In the genomic region with DNA sequence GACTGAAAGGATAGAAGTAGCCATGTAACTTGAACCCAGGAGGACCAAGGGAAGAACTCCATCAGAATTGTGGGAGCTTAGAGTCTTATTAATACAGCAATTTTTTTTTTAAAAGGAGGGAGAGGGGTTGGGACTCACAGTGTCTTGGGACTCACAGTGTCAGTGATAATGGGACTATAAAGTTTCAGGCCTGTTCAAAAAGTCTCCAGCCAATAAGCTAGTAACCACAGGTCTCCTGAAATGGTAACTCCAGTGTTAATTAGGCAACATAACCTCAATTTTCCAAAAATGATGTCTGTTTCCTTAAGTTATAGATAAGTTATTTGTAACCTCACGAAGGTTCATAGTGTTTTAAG, we compare ENCODE assay signal across 15 cellular contexts. TPM values are rescaled to one million over a fixed set of nuclear protein-coding genes. Genes with fewer than 3 reads are reported as not detected.
DNase-seq lines count a peak whose midpoint lies in the region; ATAC-seq and TF ChIP-seq lines count a peak whose summit lies in the region.
"Had no signal": no experiment of that assay in that cellular context is flagged by ENCODE, and none has a peak within 500 bp of the region (broad histone marks: within the 10 kb centered on the region; RNA-seq: fewer than 3 reads in every experiment).

No MANE protein-coding gene starts in this region.

- H3K27ac Mint-ChIP-seq in natural killer cell (no peak overlapping the region), neural crest cell (ENCODE audit: unreplicated experiment) (no peak overlapping the region)
- H3K27ac Mint-ChIP-seq in natural killer cell treated with Interleukin-12 subunit alpha and Interleukin-12 subunit beta and Interleukin-15 and Interleukin-18, amount 100 ng/mL, for 72 hours = no peak overlapping the region

- intact Hi-C loops in natural killer cell (cut with micrococcal nuclease) (no loop called here), vagina (cut with DNase I) (loop anchor here (5.0 kb wide), 1 partner anchor 488 kb away; no protein-coding TSS in a partner anchor)

- H3K4me3 ChIP-seq in vagina = no peak overlapping the region
- H3K4me3 ChIP-seq in H7 (ENCODE audit: insufficient read depth, low read depth, low read length) = no peak overlapping the region
- H3K4me3 ChIP-seq: SJCRH30 had no signal

- peaks cover 33% of the 10 kb centered on the region in 2 donors for H3K4me1 Mint-ChIP-seq in natural killer cell
- peaks cover 27 to 29% of the 10 kb centered on the region in 2 donors for H3K4me1 Mint-ChIP-seq in natural killer cell treated with Interleukin-12 subunit alpha and Interleukin-12 subunit beta and Interleukin-15 and Interleukin-18, amount 100 ng/mL, for 72 hours (ENCODE audit: low read depth in 2 of 2)
- H3K4me1 Mint-ChIP-seq in neural crest cell = peaks cover 28% of the 10 kb centered on the region

- no peak for DNase-seq in natural killer cell
- no peak for DNase-seq in natural killer cell treated with Interleukin-12 subunit alpha and Interleukin-12 subunit beta and Interleukin-15 and Interleukin-18, amount 100 ng/mL, for 72 hours (ENCODE audit: low spot score)
- no peak for DNase-seq in neural crest cell (ENCODE audit: low read depth, low spot score)
- no peak for DNase-seq in vagina (ENCODE audit: extremely low spot score in 2 of 2)
- no peak for DNase-seq in H7
- DNase-seq: activated CD4-positive, CD25-positive, alpha-beta regulatory T cell treated with anti-CD3 and anti-CD28 coated beads, Interleukin-2, amount 50 U/mL, for 72 hours; activated T-cell treated with anti-CD3 and anti-CD28 coated beads, Interleukin-2, amount 50 U/mL, for 4 hours; AML-193; naive thymus-derived CD8-positive, alpha-beta T cell; NCI-H1436; SJCRH30 had no signal

- TF ChIP-seq CTCF in natural killer cell (IDR thresholded peaks at IDR 0.05) = no peak
- no peak for TF ChIP-seq CTCF in neural crest cell (conservative IDR thresholded peaks at IDR 0.05)
- TF ChIP-seq CTCF in vagina (IDR thresholded peaks at IDR 0.05) = no peak

- no peak for TF ChIP-seq POLR2A in vagina (IDR thresholded peaks at IDR 0.05)

- H3K27me3 Mint-ChIP-seq in natural killer cell (ENCODE audit: low read depth in 2 of 2) (no peaks in the 10 kb centered on the region), neural crest cell (ENCODE audit: low read depth) (peaks cover 8% of the 10 kb centered on the region)
- peaks cover 4 to 6% of the 10 kb centered on the region in 2 donors for H3K27me3 Mint-ChIP-seq in natural killer cell treated with Interleukin-12 subunit alpha and Interleukin-12 subunit beta and Interleukin-15 and Interleukin-18, amount 100 ng/mL, for 72 hours
- H3K27me3 Mint-ChIP-seq: central memory CD8-positive, alpha-beta T cell had no signal

- H3K36me3 Mint-ChIP-seq in natural killer cell = no peaks in the 10 kb centered on the region
- peaks cover 14% of the 10 kb centered on the region for H3K36me3 Mint-ChIP-seq in natural killer cell treated with Interleukin-12 subunit alpha and Interleukin-12 subunit beta and Interleukin-15 and Interleukin-18, amount 100 ng/mL, for 72 hours
- H3K36me3 Mint-ChIP-seq in neural crest cell (ENCODE audit: low read depth) = peaks cover 14% of the 10 kb centered on the region

- H3K27ac ChIP-seq in cingulate gyrus (ENCODE audit: low read depth, low read length) (peak overlapping the region; percentile 99), vagina (peak overlapping the region; percentile 100)
- H3K27ac ChIP-seq: SJCRH30 had no signal

- H3K4me1 ChIP-seq in vagina = peaks cover 31% of the 10 kb centered on the region

- H3K27me3 ChIP-seq in vagina (no peaks in the 10 kb centered on the region), H7 (ENCODE audit: control insufficient read depth, insufficient read depth, low read length) (no peaks in the 10 kb centered on the region)
- H3K27me3 ChIP-seq: SJCRH30 had no signal

- H3K36me3 ChIP-seq in vagina (no peaks in the 10 kb centered on the region), H7 (replicated peaks; ENCODE audit: control insufficient read depth, insufficient read depth, low read length) (no peaks in the 10 kb centered on the region)

- ATAC-seq in natural killer cell (no peak), GM19452 (IDR thresholded peaks at IDR 0.05; ENCODE audit: unreplicated experiment) (no peak), GM18867 (IDR thresholded peaks at IDR 0.05; ENCODE audit: unreplicated experiment) (no peak)
- ATAC-seq in natural killer cell treated with Interleukin-12 subunit alpha and Interleukin-12 subunit beta and Interleukin-15 and Interleukin-18, amount 100 ng/mL, for 72 hours = no peak
- ATAC-seq: activated T-cell treated with anti-CD3 and anti-CD28 coated beads, Interleukin-2, amount 50 U/mL, for 4 hours; naive thymus-derived CD8-positive, alpha-beta T cell had no signal

- H3K9me3 ChIP-seq in vagina = no peaks in the 10 kb centered on the region
- H3K9me3 ChIP-seq: SJCRH30 had no signal

- H3K4me3 Mint-ChIP-seq in natural killer cell = peak overlapping the region; percentile 58
- H3K4me3 Mint-ChIP-seq in natural killer cell treated with Interleukin-12 subunit alpha and Interleukin-12 subunit beta and Interleukin-15 and Interleukin-18, amount 100 ng/mL, for 72 hours = no peak overlapping the region
- H3K4me3 Mint-ChIP-seq in neural crest cell = peak overlapping the region; percentile 74
- H3K4me3 Mint-ChIP-seq: central memory CD8-positive, alpha-beta T cell had no signal

- no peaks in the 10 kb centered on the region for H3K9me3 Mint-ChIP-seq in natural killer cell
- H3K9me3 Mint-ChIP-seq in natural killer cell treated with Interleukin-12 subunit alpha and Interleukin-12 subunit beta and Interleukin-15 and Interleukin-18, amount 100 ng/mL, for 72 hours = no peaks in the 10 kb centered on the region
- H3K9me3 Mint-ChIP-seq in neural crest cell = no peaks in the 10 kb centered on the region
- H3K9me3 Mint-ChIP-seq: activated T-cell treated with anti-CD3 and anti-CD28 coated beads, Interleukin-2, amount 50 U/mL, for 4 hours; central memory CD8-positive, alpha-beta T cell had no signal

RNA-seq across cellular contexts. Expression of a gene that starts 2.4 kb away (rescaled TPM):
- 100 to 1,000 TPM; 132 to 162 (median 142) TPM for total RNA-seq in natural killer cell
- total RNA-seq in natural killer cell treated with Interleukin-12 subunit alpha and Interleukin-12 subunit beta and Interleukin-15 and Interleukin-18, amount 100 ng/mL, for 72 hours = 100 to 1,000 TPM; 113 to 156 TPM
- 238 and 250 TPM in 2 replicates for total RNA-seq in neural crest cell
- 90.4 TPM for total RNA-seq in vagina
- total RNA-seq in H7 (2014; rRNA removed; shearing (Covaris generic)) = 12.5 and 21.9 TPM in 2 replicates

RNA-seq across cellular contexts. Expression of a gene that starts 3.2 kb away (rescaled TPM):
- total RNA-seq in natural killer cell (1 to 10 TPM; 1.4 to 2.1 (median 1.4) TPM), neural crest cell (5.0 TPM in 2 replicates), vagina (1.2 TPM)
- 1 to 10 TPM in 1 of 2 donors, under 1 TPM in 1; 0.47 to 1.3 TPM for total RNA-seq in natural killer cell treated with Interleukin-12 subunit alpha and Interleukin-12 subunit beta and Interleukin-15 and Interleukin-18, amount 100 ng/mL, for 72 hours
- 1.4 and 3.4 TPM in 2 replicates for total RNA-seq in H7 (2014; rRNA removed; shearing (Covaris generic))
